In genomic region chr12:124909831-124910560, GRCh38 we compare ENCODE assay signal across 8 cellular contexts. TPM values are rescaled to one million over a fixed set of nuclear protein-coding genes. Genes with fewer than 3 reads are reported as not detected.
DNase-seq lines count a peak whose midpoint lies in the region; ATAC-seq and TF ChIP-seq lines count a peak whose summit lies in the region.
"Had no signal": no experiment of that assay in that cellular context is flagged by ENCODE, and none has a peak within 500 bp of the region (broad histone marks: within the 10 kb centered on the region; RNA-seq: fewer than 3 reads in every experiment).

No MANE protein-coding gene starts in this region.

- H3K27ac ChIP-seq in HEK293 (ENCODE audit: extremely low read depth, low read depth, low read length) = no peak overlapping the region
- H3K27ac ChIP-seq in right cardiac atrium (ENCODE audit: low read length) = peak overlapping the region; percentile 23

- DNase-seq in activated CD8-positive, alpha-beta T cell treated with anti-CD3 and anti-CD28 coated beads for 36 hours = no peak
- no peak for DNase-seq in right cardiac atrium
- DNase-seq in stimulated activated naive B cell treated with anti-CD40 and anti-IgM and Interleukin-4, amounts not matched to agents 10 μg/mL and 1 μg/mL and 100 μg/mL, for 72 hours = no peak
- no peak for DNase-seq in NCI-H69 (lab: John Stamatoyannopoulos, UW)
- no peak for DNase-seq in activated gamma-delta T cell (lab: John Stamatoyannopoulos, UW)
- DNase-seq in amniotic stem cell (lab: John Stamatoyannopoulos, UW) = no peak
- DNase-seq: effector memory CD4-positive, alpha-beta T cell had no signal

- H3K27ac Mint-ChIP-seq in activated CD8-positive, alpha-beta T cell treated with anti-CD3 and anti-CD28 coated beads for 36 hours = no peak overlapping the region
- peak overlapping the region; percentile 94 for H3K27ac Mint-ChIP-seq in stimulated activated naive B cell treated with anti-CD40 and anti-IgM and Interleukin-4, amounts not matched to agents 10 μg/mL and 1 μg/mL and 100 μg/mL, for 72 hours

- WGBS in right cardiac atrium = 55% methylated on average over 8 of the region's 8 CpGs

- H3K27me3 ChIP-seq in right cardiac atrium (ENCODE audit: control insufficient read depth, insufficient read depth) = no peaks in the 10 kb centered on the region

- peaks cover 7 to 34% of the 10 kb centered on the region in 2 experiments for H3K36me3 ChIP-seq in HEK293 (ENCODE audit: control insufficient read depth in 2 of 2, insufficient read depth in 1 of 2, low read length in 2 of 2)

- POLR2A ChIA-PET in HEK293 (lab: Yijun Ruan, JAX) = interaction anchor here (0.9 to 1.4 kb wide), 6 partner anchors 8 to 123 kb away, joined by 3 to 9 read pairs (median 4); no protein-coding TSS in a partner anchor
- POLR2A ChIA-PET in activated CD8-positive, alpha-beta T cell treated with anti-CD3 and anti-CD28 coated beads for 36 hours (lab: Charles Lee) = interaction anchor here (0.7 to 4.2 kb wide), 9 partner anchors 11 to 161 kb away, joined by 3 to 39 read pairs (median 7); no protein-coding TSS in a partner anchor

- no peak for TF ChIP-seq CTCF in HEK293 (tag by site-specific recombination; IDR thresholded peaks at IDR 0.05)
- TF ChIP-seq CTCF in activated CD8-positive, alpha-beta T cell treated with anti-CD3 and anti-CD28 coated beads for 36 hours (IDR thresholded peaks at IDR 0.05) = no peak

- CTCF ChIA-PET in HEK293 (lab: Yijun Ruan, JAX) = interaction anchor here (0.5 to 1.6 kb wide), 9 partner anchors 8 to 878 kb away, joined by 3 to 6 read pairs (median 4); no protein-coding TSS in a partner anchor
- CTCF ChIA-PET in activated CD8-positive, alpha-beta T cell treated with anti-CD3 and anti-CD28 coated beads for 36 hours (lab: Charles Lee) = interaction anchor here (0.6 to 2.8 kb wide), 3 partner anchors 17 to 42 kb away, joined by 3 to 23 read pairs (median 3); no protein-coding TSS in a partner anchor

- H3K4me1 Mint-ChIP-seq in activated CD8-positive, alpha-beta T cell treated with anti-CD3 and anti-CD28 coated beads for 36 hours (ENCODE audit: low read depth) = peaks cover 40% of the 10 kb centered on the region
- H3K4me1 Mint-ChIP-seq in stimulated activated naive B cell treated with anti-CD40 and anti-IgM and Interleukin-4, amounts not matched to agents 10 μg/mL and 1 μg/mL and 100 μg/mL, for 72 hours = peaks cover 47 to 56% of the 10 kb centered on the region in 2 donors

- H3K4me3 ChIP-seq in HEK293 (ENCODE audit: low read depth, low read length) (no peak overlapping the region), right cardiac atrium (ENCODE audit: low read length) (no peak overlapping the region)

- no peak for ATAC-seq in activated CD8-positive, alpha-beta T cell treated with anti-CD3 and anti-CD28 coated beads for 36 hours
- no peak for ATAC-seq in right cardiac atrium
- ATAC-seq in stimulated activated naive B cell treated with anti-CD40 and anti-IgM and Interleukin-4, amounts not matched to agents 10 μg/mL and 1 μg/mL and 100 μg/mL, for 72 hours (replicated peaks) = no peak

- intact Hi-C loops in activated CD8-positive, alpha-beta T cell treated with anti-CD3 and anti-CD28 coated beads for 36 hours (cut with micrococcal nuclease) = loop anchor here (5.0 kb wide), 1 partner anchor 32 kb away; no protein-coding TSS in a partner anchor
- intact Hi-C loops in right cardiac atrium (cut with DNase I) = loop anchor here in 2 of 4 donors (5.0 to 10.0 kb wide), 3 partner anchors 32 to 875 kb away; no protein-coding TSS in a partner anchor

- no peaks in the 10 kb centered on the region for H3K27me3 Mint-ChIP-seq in activated CD8-positive, alpha-beta T cell treated with anti-CD3 and anti-CD28 coated beads for 36 hours
- H3K27me3 Mint-ChIP-seq in stimulated activated naive B cell treated with anti-CD40 and anti-IgM and Interleukin-4, amounts not matched to agents 10 μg/mL and 1 μg/mL and 100 μg/mL, for 72 hours = peaks cover 0 to 4% of the 10 kb centered on the region in 2 donors

- H3K9me3 ChIP-seq in HEK293 (ENCODE audit: control insufficient read depth, insufficient read depth, low read depth, low read length) (no peaks in the 10 kb centered on the region), right cardiac atrium (ENCODE audit: control insufficient read depth, low read length) (no peaks in the 10 kb centered on the region)

- peak overlapping the region; percentile 45 for H3K4me3 Mint-ChIP-seq in activated CD8-positive, alpha-beta T cell treated with anti-CD3 and anti-CD28 coated beads for 36 hours
- peak overlapping the region in 1 of 2 donors; percentile 73 for H3K4me3 Mint-ChIP-seq in stimulated activated naive B cell treated with anti-CD40 and anti-IgM and Interleukin-4, amounts not matched to agents 10 μg/mL and 1 μg/mL and 100 μg/mL, for 72 hours

- peaks cover 5% of the 10 kb centered on the region for H3K4me1 ChIP-seq in HEK293 (ENCODE audit: control insufficient read depth, insufficient read depth, low read length)
- peaks cover 5% of the 10 kb centered on the region for H3K4me1 ChIP-seq in right cardiac atrium (ENCODE audit: control insufficient read depth, insufficient read depth, low read length)

- no peaks in the 10 kb centered on the region for H3K9me3 Mint-ChIP-seq in activated CD8-positive, alpha-beta T cell treated with anti-CD3 and anti-CD28 coated beads for 36 hours
- H3K9me3 Mint-ChIP-seq in stimulated activated naive B cell treated with anti-CD40 and anti-IgM and Interleukin-4, amounts not matched to agents 10 μg/mL and 1 μg/mL and 100 μg/mL, for 72 hours = no peaks in the 10 kb centered on the region

- peaks cover 40% of the 10 kb centered on the region for H3K36me3 Mint-ChIP-seq in activated CD8-positive, alpha-beta T cell treated with anti-CD3 and anti-CD28 coated beads for 36 hours (ENCODE audit: low read depth)
- peaks cover 39 to 51% of the 10 kb centered on the region in 2 donors for H3K36me3 Mint-ChIP-seq in stimulated activated naive B cell treated with anti-CD40 and anti-IgM and Interleukin-4, amounts not matched to agents 10 μg/mL and 1 μg/mL and 100 μg/mL, for 72 hours

TF ChIP-seq in HEK293, 187 proteins besides CTCF, POLR2A, EP300 and RAD21:
- TF ChIP-seq ZNF404 (tag by site-specific recombination; IDR thresholded peaks at IDR 0.05) (no peak), WT1 (tag by site-specific recombination; IDR thresholded peaks at IDR 0.05) (no peak), FEZF1 (tag by site-specific recombination; IDR thresholded peaks at IDR 0.05) (peak; percentile 56), ZNF2 (tag by site-specific recombination; IDR thresholded peaks at IDR 0.05) (0 out of 2 replicates have a peak, but pooled peaks have one; percentile 14), ZNF394 (tag by site-specific recombination; IDR thresholded peaks at IDR 0.05; ENCODE audit: borderline replicate concordance) (0 out of 2 replicates have a peak, but pooled peaks have one; percentile 11), ZNF600 (tag by site-specific recombination; IDR thresholded peaks at IDR 0.05) (peak; percentile 72)
- TF ChIP-seq, protein P1, sequence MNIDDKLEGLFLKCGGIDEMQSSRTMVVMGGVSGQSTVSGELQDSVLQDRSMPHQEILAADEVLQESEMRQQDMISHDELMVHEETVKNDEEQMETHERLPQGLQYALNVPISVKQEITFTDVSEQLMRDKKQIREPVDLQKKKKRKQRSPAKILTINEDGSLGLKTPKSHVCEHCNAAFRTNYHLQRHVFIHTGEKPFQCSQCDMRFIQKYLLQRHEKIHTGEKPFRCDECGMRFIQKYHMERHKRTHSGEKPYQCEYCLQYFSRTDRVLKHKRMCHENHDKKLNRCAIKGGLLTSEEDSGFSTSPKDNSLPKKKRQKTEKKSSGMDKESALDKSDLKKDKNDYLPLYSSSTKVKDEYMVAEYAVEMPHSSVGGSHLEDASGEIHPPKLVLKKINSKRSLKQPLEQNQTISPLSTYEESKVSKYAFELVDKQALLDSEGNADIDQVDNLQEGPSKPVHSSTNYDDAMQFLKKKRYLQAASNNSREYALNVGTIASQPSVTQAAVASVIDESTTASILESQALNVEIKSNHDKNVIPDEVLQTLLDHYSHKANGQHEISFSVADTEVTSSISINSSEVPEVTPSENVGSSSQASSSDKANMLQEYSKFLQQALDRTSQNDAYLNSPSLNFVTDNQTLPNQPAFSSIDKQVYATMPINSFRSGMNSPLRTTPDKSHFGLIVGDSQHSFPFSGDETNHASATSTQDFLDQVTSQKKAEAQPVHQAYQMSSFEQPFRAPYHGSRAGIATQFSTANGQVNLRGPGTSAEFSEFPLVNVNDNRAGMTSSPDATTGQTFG (tag by site-specific recombination; IDR thresholded peaks at IDR 0.05; ENCODE audit: borderline replicate concordance) = no peak

RNA-seq across cellular contexts. Expression of gene UBC, which starts 4.5 kb away (rescaled TPM):
- 1,000 to 10,000 TPM in 1 of 2 experiments, 100 to 1,000 TPM in 1; 963 to 1,010 TPM for total RNA-seq in activated CD8-positive, alpha-beta T cell treated with anti-CD3 and anti-CD28 coated beads for 36 hours
- total RNA-seq in right cardiac atrium = 1,000 to 10,000 TPM; 1,045 to 1,141 (median 1,055) TPM
- polyA plus RNA-seq in right cardiac atrium = 1,140 TPM

RNA-seq across cellular contexts. Expression of gene SCARB1, which starts 46.3 kb away (rescaled TPM):
- total RNA-seq in activated CD8-positive, alpha-beta T cell treated with anti-CD3 and anti-CD28 coated beads for 36 hours = 10 to 100 TPM; 36.2 to 38.1 TPM
- 10 to 100 TPM; 15.7 to 22.9 (median 20.0) TPM for total RNA-seq in right cardiac atrium
- 17.0 TPM for polyA plus RNA-seq in right cardiac atrium
